ENCODE assay signal across 8 cellular contexts in genomic region chr17:40450175-40450574, GRCh38. TPM values are rescaled to one million over a fixed set of nuclear protein-coding genes. Genes with fewer than 3 reads are reported as not detected.
DNase-seq lines count a peak whose midpoint lies in the region; ATAC-seq and TF ChIP-seq lines count a peak whose summit lies in the region.
"Had no signal": no experiment of that assay in that cellular context is flagged by ENCODE, and none has a peak within 500 bp of the region (broad histone marks: within the 10 kb centered on the region; RNA-seq: fewer than 3 reads in every experiment).

No MANE protein-coding gene starts in this region.

- H3K27ac ChIP-seq in uterus: peak overlapping the region; percentile 94 to 97

- H3K4me1 ChIP-seq in Loucy (ENCODE audit: insufficient read depth, low read length, poor library complexity, severe bottlenecking) (peaks cover 36% of the 10 kb centered on the region), uterus (peaks cover 25 to 58% of the 10 kb centered on the region in 2 donors)

- H3F3A ChIP-seq in Loucy (ENCODE audit: low read depth): no peaks in the 10 kb centered on the region

- H3K36me3 ChIP-seq in Loucy (ENCODE audit: insufficient read depth, low read length) (no peaks in the 10 kb centered on the region), uterus (no peaks in the 10 kb centered on the region)

- H3K4me1 Mint-ChIP-seq in activated T-cell treated with anti-CD3 and anti-CD28 coated beads, Interleukin-2, amount 50 U/mL, for 72 hours (ENCODE audit: low read depth): peaks cover 45% of the 10 kb centered on the region

- no peaks in the 10 kb centered on the region for H3K9me2 ChIP-seq in Loucy (replicated peaks; ENCODE audit: low read depth, low read length)

- H3K27ac Mint-ChIP-seq in activated T-cell treated with anti-CD3 and anti-CD28 coated beads, Interleukin-2, amount 50 U/mL, for 72 hours: no peak overlapping the region

- H2AFZ ChIP-seq in Loucy (ENCODE audit: low read length): no peak overlapping the region

- DNase-seq in GM10266 (ENCODE audit: extremely low spot score) (peak; percentile 67), left colon (peak; percentile 82 to 90), uterus (peak; percentile 45 to 59), DMS153 treated with DMSO at 0.1 percent for 48 hours (lab: John Stamatoyannopoulos, UW; ENCODE audit: unreplicated experiment) (no peak), AG08396 (ENCODE audit: low spot score) (no peak)
- peak; percentile 46 to 48 for DNase-seq in activated T-cell treated with anti-CD3 and anti-CD28 coated beads, Interleukin-2, amount 50 U/mL, for 72 hours

- no peaks in the 10 kb centered on the region for H3K27me3 ChIP-seq in Loucy (ENCODE audit: insufficient read depth, low read length, poor library complexity, severe bottlenecking)
- no peaks in the 10 kb centered on the region for H3K27me3 ChIP-seq in uterus

- no peak for ATAC-seq in activated T-cell treated with anti-CD3 and anti-CD28 coated beads, Interleukin-2, amount 50 U/mL, for 72 hours (replicated peaks in 1 of 2)
- peak; percentile 31 for ATAC-seq in left colon

- H3K9me3 Mint-ChIP-seq in activated T-cell treated with anti-CD3 and anti-CD28 coated beads, Interleukin-2, amount 50 U/mL, for 72 hours: no peaks in the 10 kb centered on the region

- no peak for TF ChIP-seq POLR2A in uterus (IDR thresholded peaks at IDR 0.05)

- intact Hi-C loops in left colon (cut with DNase I, micrococcal nuclease) (no loop called here), uterus (cut with DNase I; ENCODE audit: low total_unique reads) (no loop called here)

- TF ChIP-seq CTCF in GM10266 (IDR thresholded peaks at IDR 0.05; ENCODE audit: control insufficient read depth, insufficient read depth, low read depth, missing control alignments): peak; percentile 57
- TF ChIP-seq CTCF in Loucy (conservative IDR thresholded peaks at IDR 0.05; ENCODE audit: low read length): peak; percentile 76
- TF ChIP-seq CTCF in uterus (IDR thresholded peaks at IDR 0.05): peak; percentile 18 to 43 (median 32)

- H3K9me3 ChIP-seq in Loucy (ENCODE audit: insufficient read depth, low read depth, low read length): no peaks in the 10 kb centered on the region
- H3K9me3 ChIP-seq in uterus: no peaks in the 10 kb centered on the region

- H3K27me3 Mint-ChIP-seq in activated T-cell treated with anti-CD3 and anti-CD28 coated beads, Interleukin-2, amount 50 U/mL, for 72 hours (ENCODE audit: low read depth): no peaks in the 10 kb centered on the region

- no peak overlapping the region for H3K4me2 ChIP-seq in Loucy (ENCODE audit: low read depth, low read length, poor library complexity, severe bottlenecking)

- H4K20me1 ChIP-seq in Loucy (ENCODE audit: insufficient read depth, low read length, poor library complexity, severe bottlenecking): no peaks in the 10 kb centered on the region

- no peaks in the 10 kb centered on the region for H3K36me3 Mint-ChIP-seq in activated T-cell treated with anti-CD3 and anti-CD28 coated beads, Interleukin-2, amount 50 U/mL, for 72 hours (ENCODE audit: insufficient read depth in 2 of 2)

- H3K4me3 ChIP-seq in Loucy (ENCODE audit: low read length, poor library complexity, severe bottlenecking) (no peak overlapping the region), uterus (no peak overlapping the region)
- H3K4me3 ChIP-seq: skin epidermis had no signal

- H3K79me2 ChIP-seq in Loucy (ENCODE audit: insufficient read depth, low read length): no peaks in the 10 kb centered on the region

- no peak overlapping the region for H3K9ac ChIP-seq in Loucy (ENCODE audit: low read depth, low read length, poor library complexity, severe bottlenecking)

- H3K4me3 Mint-ChIP-seq in activated T-cell treated with anti-CD3 and anti-CD28 coated beads, Interleukin-2, amount 50 U/mL, for 72 hours: no peak overlapping the region

RNA-seq across cellular contexts. Expression of gene IGFBP4, which starts 6.9 kb away (rescaled TPM):
- total RNA-seq in activated T-cell treated with anti-CD3 and anti-CD28 coated beads, Interleukin-2, amount 50 U/mL, for 72 hours: 10 to 100 TPM; 47.1 to 58.4 TPM
- total RNA-seq in left colon: 100 to 1,000 TPM; 148 to 209 TPM
- total RNA-seq in uterus: 1,000 to 10,000 TPM in 1 of 4 donors, 100 to 1,000 TPM in 3; 331 to 1,351 (median 418) TPM

RNA-seq across cellular contexts. Expression of gene TOP2A, which starts 32.5 kb away (rescaled TPM):
- 100 to 1,000 TPM; 324 to 425 TPM for total RNA-seq in activated T-cell treated with anti-CD3 and anti-CD28 coated beads, Interleukin-2, amount 50 U/mL, for 72 hours
- 10 to 100 TPM; 10.9 to 30.3 TPM for total RNA-seq in left colon
- total RNA-seq in uterus: 100 to 1,000 TPM in 1 of 4 donors, 1 to 10 TPM in 1, under 1 TPM in 1, not detected in 1; 0.26 to 145 (median 1.9) TPM

RNA-seq across cellular contexts. Expression of gene TNS4, which starts 51.2 kb away (rescaled TPM):
- total RNA-seq in activated T-cell treated with anti-CD3 and anti-CD28 coated beads, Interleukin-2, amount 50 U/mL, for 72 hours: 10 to 100 TPM in 1 of 2 donors, 1 to 10 TPM in 1; 9.9 to 10.6 TPM
- total RNA-seq in left colon (10 to 100 TPM in 1 of 2 donors, 1 to 10 TPM in 1; 2.5 to 10.5 TPM), uterus (1 to 10 TPM in 1 of 4 donors, under 1 TPM in 2, not detected in 1; 0.09 to 2.6 (median 0.28) TPM)

Comparison
In these comparisons a context has a peak if more than half of its experiments do, and no peak if none do; other contexts are left out.
1. DNase-seq: peak in GM10266 (single experiment), activated T-cell treated with anti-CD3 and anti-CD28 coated beads, Interleukin-2, amount 50 U/mL, for 72 hours (2 of 2), left colon (2 of 2) and uterus (2 of 2); none in DMS153 treated with DMSO at 0.1 percent for 48 hours (single experiment) and AG08396 (single experiment).
2. Peak in every context shown above with its lines, with median percentiles within 50 percentile points of each other: CTCF ChIP-seq.